ENCODE assay signal across 10 cellular contexts in genomic region chr13:49308104-49308875, GRCh38.
DNase-seq lines count a peak whose midpoint lies in the region; ATAC-seq, FAIRE-seq and TF ChIP-seq lines count a peak whose summit lies in the region.
"Had no signal": no experiment of that assay in that cellular context is flagged by ENCODE, and none has a peak within 500 bp of the region (broad histone marks: within the 10 kb centered on the region; RNA-seq: fewer than 3 reads in every experiment).

No MANE protein-coding gene starts in this region.

- WGBS in heart left ventricle, 4 donors, result 43 to 71% (median 49%) methylated on average over 4 to 7 of the region's 7 CpGs
- WGBS in pancreas, 2 donors, result 14 to 18% methylated on average over 7 of the region's 7 CpGs
- WGBS in aorta, 2 donors, result 2 to 5% methylated on average over 7 of the region's 7 CpGs

- no peak overlapping the region for H3K27ac Mint-ChIP-seq in activated CD4-positive, alpha-beta memory T cell treated with anti-CD3 and anti-CD28 coated beads, Interleukin-2, amount 10 ng/mL, durations not matched to agents 7 days and 5 days

- no peak overlapping the region for H3K4me3 ChIP-seq in heart left ventricle
- H3K4me3 ChIP-seq in pancreas, result no peak overlapping the region
- H3K4me3 ChIP-seq in aorta (ENCODE audit: low read length in 2 of 2), result no peak overlapping the region

- no peak for TF ChIP-seq POLR2A in heart left ventricle (IDR thresholded peaks at IDR 0.05)

- H3K27ac ChIP-seq in heart left ventricle (peak overlapping the region; percentile 45 to 92 (median 76)), pancreas (peak overlapping the region; percentile 66 to 75 (median 72)), aorta (ENCODE audit: low read depth in 1 of 2, low read length in 2 of 2) (peak overlapping the region; percentile 75 to 80)

- DNase-seq in Right ventricle myocardium inferior (ENCODE audit: missing footprints) (peak; percentile 89), cardiac septum (ENCODE audit: low spot score) (no peak), heart left ventricle (peak; percentile 74 to 91 (median 81)), pancreas (peak; percentile 50 to 77 (median 64)), aorta (peak; percentile 88 to 90), GM10248 (ENCODE audit: extremely low spot score) (no peak), HTR-8/SVneo (ENCODE audit: insufficient read length, low spot score) (no peak)
- DNase-seq in activated CD4-positive, alpha-beta memory T cell treated with anti-CD3 and anti-CD28 coated beads, Interleukin-2, amount 10 ng/mL, durations not matched to agents 7 days and 5 days, result no peak
- DNase-seq: activated T-cell treated with anti-CD3 and anti-CD28 coated beads, Interleukin-2, amount 50 U/mL, for 4 hours had no signal

- peaks cover 3 to 33% (median 24%) of the 10 kb centered on the region in 12 donors for H3K4me1 ChIP-seq in heart left ventricle
- peaks cover 17 to 27% (median 22%) of the 10 kb centered on the region in 3 donors for H3K4me1 ChIP-seq in pancreas
- peaks cover 0 to 2% of the 10 kb centered on the region in 2 donors for H3K4me1 ChIP-seq in aorta (ENCODE audit: control insufficient read depth in 1 of 2, insufficient read depth in 2 of 2, low read length in 2 of 2)

- POLR2A ChIA-PET in activated CD4-positive, alpha-beta memory T cell treated with anti-CD3 and anti-CD28 coated beads, Interleukin-2, amount 10 ng/mL, durations not matched to agents 7 days and 5 days (lab: Charles Lee), result no interaction called here
- POLR2A ChIA-PET in GM10248 (lab: Yijun Ruan, JAX), result no interaction called here

- H3K9me3 ChIP-seq in heart left ventricle (no peaks in the 10 kb centered on the region), pancreas (no peaks in the 10 kb centered on the region), aorta (ENCODE audit: control insufficient read depth, low read length) (no peaks in the 10 kb centered on the region)

- H3K36me3 ChIP-seq in heart left ventricle (peaks cover 0 to 13% (median 0%) of the 10 kb centered on the region in 9 donors), pancreas (no peaks in the 10 kb centered on the region), aorta (ENCODE audit: control insufficient read depth in 1 of 2, insufficient read depth in 2 of 2, low read length in 1 of 2) (no peaks in the 10 kb centered on the region)

- TF ChIP-seq CTCF in heart left ventricle (IDR thresholded peaks at IDR 0.05) (no peak), pancreas (IDR thresholded peaks at IDR 0.05) (no peak), GM10248 (IDR thresholded peaks at IDR 0.05; ENCODE audit: control extremely low read depth, extremely low read depth, low read depth, missing control alignments) (no peak)

- H3K27me3 ChIP-seq in heart left ventricle (no peaks in the 10 kb centered on the region), pancreas (no peaks in the 10 kb centered on the region), aorta (ENCODE audit: control insufficient read depth in 1 of 2, insufficient read depth in 2 of 2, low read length in 1 of 2) (no peaks in the 10 kb centered on the region)

- CTCF ChIA-PET in activated CD4-positive, alpha-beta memory T cell treated with anti-CD3 and anti-CD28 coated beads, Interleukin-2, amount 10 ng/mL, durations not matched to agents 7 days and 5 days (lab: Charles Lee), result interaction anchor here (1.0 kb wide), 1 partner anchor 298 kb away, joined by 3 read pairs; no protein-coding TSS in a partner anchor
- CTCF ChIA-PET in GM10248 (lab: Yijun Ruan, JAX), result interaction anchor here (1.3 to 1.4 kb wide), 2 partner anchors 25 to 299 kb away, joined by 3 to 7 read pairs; no protein-coding TSS in a partner anchor

- H3K4me3 Mint-ChIP-seq in activated CD4-positive, alpha-beta memory T cell treated with anti-CD3 and anti-CD28 coated beads, Interleukin-2, amount 10 ng/mL, durations not matched to agents 7 days and 5 days, result no peak overlapping the region
- H3K4me3 Mint-ChIP-seq: activated T-cell treated with anti-CD3 and anti-CD28 coated beads, Interleukin-2, amount 50 U/mL, for 4 hours had no signal

- H3K4me1 Mint-ChIP-seq in activated CD4-positive, alpha-beta memory T cell treated with anti-CD3 and anti-CD28 coated beads, Interleukin-2, amount 10 ng/mL, durations not matched to agents 7 days and 5 days, result no peaks in the 10 kb centered on the region

- ATAC-seq in Right ventricle myocardium inferior (peak; percentile 93), heart left ventricle (peak; percentile 91 to 93 (median 92)), pancreas (peak; percentile 79 to 88 (median 86)), aorta (ENCODE audit: low FRiP score) (peak; percentile 91)
- ATAC-seq: activated T-cell treated with anti-CD3 and anti-CD28 coated beads, Interleukin-2, amount 50 U/mL, for 4 hours had no signal

- no peaks in the 10 kb centered on the region for H3K36me3 Mint-ChIP-seq in activated CD4-positive, alpha-beta memory T cell treated with anti-CD3 and anti-CD28 coated beads, Interleukin-2, amount 10 ng/mL, durations not matched to agents 7 days and 5 days (ENCODE audit: low read depth)

- intact Hi-C loops in Right ventricle myocardium inferior (cut with DNase I) (loop anchor here (2.0 to 10.0 kb wide), 4 partner anchors 93 to 537 kb away; no protein-coding TSS in a partner anchor), cardiac septum (cut with DNase I) (no loop called here), heart left ventricle (cut with DNase I) (loop anchor here in 4 of 10 donors (5.0 to 10.0 kb wide), 3 partner anchors 127 to 537 kb away; no protein-coding TSS in a partner anchor), pancreas (cut with DNase I) (no loop called here), aorta (cut with DNase I) (loop anchor here (2.0 to 5.0 kb wide), 2 partner anchors 89 to 129 kb away; no protein-coding TSS in a partner anchor)

- FAIRE-seq in pancreas (lab: Jason Lieb, UNC), result peak; percentile 45
- no peak for FAIRE-seq in HTR-8/SVneo (lab: Jason Lieb, UNC)
- FAIRE-seq: GM18507 had no signal

- no peaks in the 10 kb centered on the region for H3K27me3 Mint-ChIP-seq in activated CD4-positive, alpha-beta memory T cell treated with anti-CD3 and anti-CD28 coated beads, Interleukin-2, amount 10 ng/mL, durations not matched to agents 7 days and 5 days

- H3K9me3 Mint-ChIP-seq in activated CD4-positive, alpha-beta memory T cell treated with anti-CD3 and anti-CD28 coated beads, Interleukin-2, amount 10 ng/mL, durations not matched to agents 7 days and 5 days, result no peaks in the 10 kb centered on the region
- H3K9me3 Mint-ChIP-seq: activated T-cell treated with anti-CD3 and anti-CD28 coated beads, Interleukin-2, amount 50 U/mL, for 4 hours had no signal

Comparison
In these comparisons a context has a peak if more than half of its experiments do, and no peak if none do; other contexts are left out.
1. DNase-seq: peak in Right ventricle myocardium inferior (single experiment), heart left ventricle (5 of 5), pancreas (6 of 6) and aorta (2 of 2); none in cardiac septum (single experiment), activated CD4-positive, alpha-beta memory T cell treated with anti-CD3 and anti-CD28 coated beads, Interleukin-2, amount 10 ng/mL, durations not matched to agents 7 days and 5 days (single experiment), GM10248 (single experiment) and HTR-8/SVneo (single experiment).
2. intact Hi-C loops: an anchor here in Right ventricle myocardium inferior (2.0 to 10.0 kb wide) and aorta (2.0 to 5.0 kb wide); none called in cardiac septum and pancreas.
3. Peak in every context shown above with its lines, with median percentiles within 50 percentile points of each other: ATAC-seq and H3K27ac ChIP-seq.